Comparison of ENCODE assay signal across 33 cellular contexts in the genomic region with DNA sequence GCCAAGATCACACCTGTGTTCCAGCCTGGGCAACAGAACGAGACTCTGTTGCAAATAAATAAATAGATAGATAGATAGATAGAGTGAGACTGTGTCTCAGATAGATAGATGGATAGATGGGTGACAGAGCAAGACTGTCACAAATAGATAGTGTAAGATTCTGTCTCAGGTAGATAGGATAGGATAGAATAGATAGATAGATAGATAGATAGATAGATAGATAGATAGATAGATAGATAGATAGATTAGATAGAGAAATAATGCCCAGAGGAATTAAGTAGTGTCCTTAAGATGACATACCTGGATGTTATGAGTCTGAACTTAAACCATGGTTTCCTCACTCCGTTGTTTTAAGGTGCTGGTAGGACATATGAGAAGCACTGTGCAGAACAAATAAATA. TPM values are rescaled to one million over a fixed set of nuclear protein-coding genes. Genes with fewer than 3 reads are reported as not detected.
A peak's percentile ranks its signal among the peaks of the same experiment; 100 is the strongest.
DNase-seq lines count a peak whose midpoint lies in the region; ATAC-seq, FAIRE-seq and TF ChIP-seq lines count a peak whose summit lies in the region.
"Had no signal": no experiment of that assay in that cellular context is flagged by ENCODE, and none has a peak within 500 bp of the region (broad histone marks: within the 10 kb centered on the region; RNA-seq: fewer than 3 reads in every experiment).

No MANE protein-coding gene starts in this region.

- H2AFZ ChIP-seq in K562 (ENCODE audit: low read depth, low read length) = no peak overlapping the region

- no peak for FAIRE-seq in K562 (lab: Jason Lieb, UNC)
- FAIRE-seq: A204.1, A549, D721Med had no signal

- DNase-seq in K562 (ENCODE audit: extremely low read depth in 1 of 4, low spot score in 3 of 4) (no peak), progenitor cell of endocrine pancreas (ENCODE audit: low spot score, unreplicated experiment) (no peak), retina (no peak)
- DNase-seq in stimulated activated CD4-positive, alpha-beta T cell treated with anti-CD3 and anti-CD28 coated beads, Interleukin-4, amount 100 ng/mL, for 4 hours = no peak
- DNase-seq: 8988T; ACHN; AML-193; BE2C; C1 segment of cervical spinal cord; Caco-2; Calu3; CD4-positive, alpha-beta memory T cell; CD4-positive, alpha-beta T cell; CD4-positive, CD25-positive, alpha-beta regulatory T cell; CD8-positive, alpha-beta memory T cell; CD8-positive, alpha-beta T cell; COR-L47; DMS 273 treated with DMSO at 0.1 percent for 48 hours; DMS153; DMS53; DMS79; DMS79 treated with DMSO at 0.1 percent for 48 hours; DND-41; EL had no signal

- no peak for TF ChIP-seq POLR2A in K562 (conservative IDR thresholded peaks at IDR 0.05)

- BruUV-seq in K562 (replicated peaks; lab: Mats Ljungman, UMichigan) = no TSS peak

- no peak for ATAC-seq in K562
- ATAC-seq: A549; CD8-positive, alpha-beta T cell had no signal

- no peak overlapping the region for H3K27ac ChIP-seq in K562 (ENCODE audit: extremely low read depth, low read depth, low read length)
- H3K27ac ChIP-seq: 22Rv1; A549; BLaER1; BLaER1 treated with 17β-estradiol and CSF1 and Interleukin-3, amounts not matched to agents 10 nM and 100 nM; C4-2B had no signal

- WGBS in K562 (ENCODE audit: insufficient coverage, low coverage, missing lambda C conversion rate) = 84% methylated on average over 2 of the region's 2 CpGs

- peaks cover 11% of the 10 kb centered on the region for H3K36me3 Mint-ChIP-seq in progenitor cell of endocrine pancreas (ENCODE audit: insufficient read depth)
- H3K36me3 Mint-ChIP-seq: CD14-positive monocyte; CD4-positive, CD25-positive, alpha-beta regulatory T cell; CD8-positive, alpha-beta T cell had no signal

- POLR2A ChIA-PET in K562 (lab: Yijun Ruan, JAX) = interaction anchor here (0.6 to 2.9 kb wide), 4 partner anchors 9 to 13 kb away, joined by 3 to 11 read pairs (median 5); a partner anchor contains a TSS

- no peaks in the 10 kb centered on the region for H3K9me3 ChIP-seq in K562 (replicated peaks; ENCODE audit: control insufficient read depth, insufficient read depth, low read depth, low read length)
- H3K9me3 ChIP-seq: A549, BE2C, Caco-2 had no signal

- no peak overlapping the region for H3K9ac ChIP-seq in K562 (ENCODE audit: insufficient read depth in 1 of 2, low read depth in 2 of 2, low read length in 2 of 2)
- H3K9ac ChIP-seq: BLaER1; BLaER1 treated with 17β-estradiol and CSF1 and Interleukin-3, amounts not matched to agents 10 nM and 100 nM had no signal

- H3K79me2 ChIP-seq in K562 (ENCODE audit: control insufficient read depth, insufficient read depth, low read length) = peaks cover 19% of the 10 kb centered on the region

- H3K27me3 ChIP-seq in K562 (ENCODE audit: control insufficient read depth in 2 of 2, insufficient read depth in 2 of 2, low read length in 2 of 2) = no peaks in the 10 kb centered on the region
- H3K27me3 ChIP-seq: BE2C; BLaER1; BLaER1 treated with 17β-estradiol and CSF1 and Interleukin-3, amounts not matched to agents 10 nM and 100 nM had no signal

- no peak overlapping the region for H3K4me2 ChIP-seq in K562 (ENCODE audit: insufficient read depth, low read length)
- H3K4me2 ChIP-seq: A549; BLaER1; BLaER1 treated with 17β-estradiol and CSF1 and Interleukin-3, amounts not matched to agents 10 nM and 100 nM had no signal

- H4K20me1 ChIP-seq in K562 (replicated peaks; ENCODE audit: control insufficient read depth, insufficient read depth, low read length) = no peaks in the 10 kb centered on the region

- in situ Hi-C loops in K562 (cut with MboI) = no loop called here

- TF ChIP-seq EP300 in K562 (IDR thresholded peaks at IDR 0.05; ENCODE audit: low read length) = no peak

- no peaks in the 10 kb centered on the region for H3K27me3 Mint-ChIP-seq in progenitor cell of endocrine pancreas
- H3K27me3 Mint-ChIP-seq: B cell; CD4-positive, alpha-beta memory T cell; CD4-positive, alpha-beta T cell; CD4-positive, CD25-positive, alpha-beta regulatory T cell; CD8-positive, alpha-beta memory T cell had no signal

- TF ChIP-seq RAD21 in K562 (CRISPR knock-in tag; conservative IDR thresholded peaks at IDR 0.05 in 1 of 2, IDR thresholded peaks at IDR 0.05 in 1 of 2) = no peak

- H3K36me3 ChIP-seq in K562 (ENCODE audit: control insufficient read depth, insufficient read depth, low read length) = no peaks in the 10 kb centered on the region
- H3K36me3 ChIP-seq: BE2C had no signal

- TF ChIP-seq CTCF in K562 (IDR thresholded peaks at IDR 0.05 in 2 of 3, conservative IDR thresholded peaks at IDR 0.05 in 1 of 3; ENCODE audit: insufficient read depth in 2 of 3, low read depth in 1 of 3, low read length in 3 of 3) (no peak), progenitor cell of endocrine pancreas (IDR thresholded peaks at IDR 0.05; ENCODE audit: unreplicated experiment) (no peak)

- peaks cover 17% of the 10 kb centered on the region for H3K4me1 Mint-ChIP-seq in progenitor cell of endocrine pancreas (ENCODE audit: low read depth)

- H3K4me3 Mint-ChIP-seq in progenitor cell of endocrine pancreas (ENCODE audit: low read depth) = no peak overlapping the region
- H3K4me3 Mint-ChIP-seq: B cell; CD14-positive monocyte; CD4-positive, alpha-beta memory T cell; CD4-positive, alpha-beta T cell; CD4-positive, CD25-positive, alpha-beta regulatory T cell; CD8-positive, alpha-beta memory T cell; CD8-positive, alpha-beta T cell had no signal

- intact Hi-C loops in K562 (cut with micrococcal nuclease) = no loop called here

- H3K4me3 ChIP-seq in K562 = no peak overlapping the region
- H3K4me3 ChIP-seq: A549; BLaER1; BLaER1 treated with 17β-estradiol and CSF1 and Interleukin-3, amounts not matched to agents 10 nM and 100 nM had no signal

- no peaks in the 10 kb centered on the region for H3K9me1 ChIP-seq in K562 (ENCODE audit: control insufficient read depth, insufficient read depth, low read length)

- H3K9me3 Mint-ChIP-seq in progenitor cell of endocrine pancreas (ENCODE audit: low read depth) = no peaks in the 10 kb centered on the region
- H3K9me3 Mint-ChIP-seq: CD14-positive monocyte; CD4-positive, alpha-beta memory T cell; CD4-positive, alpha-beta T cell; CD4-positive, CD25-positive, alpha-beta regulatory T cell; CD8-positive, alpha-beta memory T cell; CD8-positive, alpha-beta T cell had no signal

- H3K4me1 ChIP-seq in K562 (replicated peaks in 1 of 2; ENCODE audit: control insufficient read depth in 2 of 2, insufficient read depth in 2 of 2, low read length in 2 of 2) = peaks cover 0 to 10% of the 10 kb centered on the region in 2 experiments; a peak in 3 of 5 replicates
- H3K4me1 ChIP-seq: BE2C had no signal

- CTCF ChIA-PET in K562 (lab: Yijun Ruan, JAX; ENCODE audit: low intra/inter-chr PET ratio) = no interaction called here

- H3K27ac Mint-ChIP-seq in progenitor cell of endocrine pancreas = peak overlapping the region; percentile 49
- H3K27ac Mint-ChIP-seq: B cell; CD14-positive monocyte; CD4-positive, alpha-beta memory T cell; CD4-positive, alpha-beta T cell; CD4-positive, CD25-positive, alpha-beta regulatory T cell; CD8-positive, alpha-beta memory T cell; CD8-positive, alpha-beta T cell had no signal

RNA-seq across cellular contexts. Expression of a gene that starts 8.0 kb away (rescaled TPM):
- 13.8 and 31.1 TPM in 2 replicates for total RNA-seq in K562 (2011; cell fraction: chromatin; rRNA removed; ENCODE audit: low replicate concordance)
- total RNA-seq in K562 (2011; cell fraction: nucleolus; rRNA removed) = 6.5 and 8.7 TPM in 2 replicates
- 20.2 and 32.7 TPM in 2 replicates for total RNA-seq in K562 (2011; cell fraction: nucleoplasm; rRNA removed)
- 9.5 and 10.0 TPM in 2 replicates for total RNA-seq in K562 (2014; rRNA removed)
- total RNA-seq in K562 (2014; rRNA removed; fragmentation: Illumina TruSeq; extraction: Trizol) = 14.5 and 16.0 TPM in 2 replicates
- 12.0 and 12.8 TPM in 2 replicates for total RNA-seq in K562 (2015; rRNA removed; fragmentation: Illumina TruSeq; extraction: Trizol)
- total RNA-seq in K562 (2021) = 14.6 and 16.3 TPM in 2 replicates
- 12.4 and 15.1 TPM in 2 replicates for polyA plus RNA-seq in K562 (2011; rRNA removed)
- polyA plus RNA-seq in K562 (2011; cell fraction: cytosol; rRNA removed) = 3.1 and 8.1 TPM in 2 replicates
- polyA plus RNA-seq in K562 (2011; cell fraction: nucleus; rRNA removed) = 11.5 and 23.8 TPM in 2 replicates
- polyA plus RNA-seq in K562 (2012) = 7.7 and 8.1 TPM in 2 replicates
- polyA plus RNA-seq in K562 (2014; fragmentation: Illumina TruSeq; extraction: Trizol) = 10.3 and 11.8 TPM in 2 replicates
- polyA plus RNA-seq in K562 (2014; fragmentation: Nextera tagmentation; extraction: Ambion mirVana) = 1 to 10 TPM; 3.2 to 3.9 TPM
- polyA plus RNA-seq in K562 (2014; rRNA removed) = 6.0 and 7.8 TPM in 2 replicates
- 19.2 and 27.7 TPM in 2 replicates for polyA minus RNA-seq in K562 (2011; rRNA and poly(A)+ RNA removed)
- polyA minus RNA-seq in K562 (2011; cell fraction: cytosol; rRNA and poly(A)+ RNA removed) = 7.1 and 8.4 TPM in 2 replicates
- 12.5 and 25.8 TPM in 2 replicates for polyA minus RNA-seq in K562 (2011; cell fraction: nucleus; rRNA and poly(A)+ RNA removed)
- total RNA-seq in progenitor cell of endocrine pancreas = 62.1 and 67.0 TPM in 2 replicates

RNA-seq across cellular contexts. Expression of a gene that starts 9.7 kb away (rescaled TPM):
- total RNA-seq in K562 (2011; cell fraction: chromatin; rRNA removed; ENCODE audit: low replicate concordance) = 31.4 and 70.2 TPM in 2 replicates
- total RNA-seq in K562 (2011; cell fraction: nucleolus; rRNA removed) = 21.6 and 22.7 TPM in 2 replicates
- 37.8 and 59.8 TPM in 2 replicates for total RNA-seq in K562 (2011; cell fraction: nucleoplasm; rRNA removed)
- total RNA-seq in K562 (2014; rRNA removed) (5.3 and 9.2 TPM in 2 replicates), K562 (2014; rRNA removed; fragmentation: Illumina TruSeq; extraction: Trizol) (27.9 and 33.3 TPM in 2 replicates), K562 (2015; rRNA removed; fragmentation: Illumina TruSeq; extraction: Trizol) (17.6 and 19.1 TPM in 2 replicates), K562 (2021) (13.4 and 15.3 TPM in 2 replicates), progenitor cell of endocrine pancreas (25.6 TPM in 2 replicates)
- polyA plus RNA-seq in K562 (2011; rRNA removed) (23.1 and 26.9 TPM in 2 replicates), K562 (2014; fragmentation: Illumina TruSeq; extraction: Trizol) (14.9 and 20.5 TPM in 2 replicates), K562 (2014; fragmentation: Nextera tagmentation; extraction: Ambion mirVana) (10 to 100 TPM; 10.3 to 12.4 TPM), K562 (2014; rRNA removed) (14.3 and 15.3 TPM in 2 replicates)
- 4.3 and 12.2 TPM in 2 replicates for polyA plus RNA-seq in K562 (2011; cell fraction: cytosol; rRNA removed)
- 7.8 and 10.1 TPM in 2 replicates for polyA plus RNA-seq in K562 (2011; cell fraction: nucleus; rRNA removed)
- polyA plus RNA-seq in K562 (2012) = 10.6 and 12.8 TPM in 2 replicates
- polyA minus RNA-seq in K562 (2011; rRNA and poly(A)+ RNA removed) = 25.1 and 31.6 TPM in 2 replicates
- 7.8 and 8.0 TPM in 2 replicates for polyA minus RNA-seq in K562 (2011; cell fraction: cytosol; rRNA and poly(A)+ RNA removed)
- 11.0 and 20.3 TPM in 2 replicates for polyA minus RNA-seq in K562 (2011; cell fraction: nucleus; rRNA and poly(A)+ RNA removed)

RNA-seq across cellular contexts. Expression of a gene that starts 46.6 kb away (rescaled TPM):
- 0.07 and 0.35 TPM in 2 replicates for total RNA-seq in K562 (2011; cell fraction: chromatin; rRNA removed; ENCODE audit: low replicate concordance)
- under 0.01 and 0.13 TPM in 2 replicates for total RNA-seq in K562 (2011; cell fraction: nucleolus; rRNA removed)
- total RNA-seq in K562 (2011; cell fraction: nucleoplasm; rRNA removed) = 0.23 and 0.37 TPM in 2 replicates
- 0.16 and 1.4 TPM in 2 replicates for total RNA-seq in K562 (2014; rRNA removed)
- total RNA-seq in K562 (2014; rRNA removed; fragmentation: Illumina TruSeq; extraction: Trizol) = 0.15 and 0.19 TPM in 2 replicates
- 0.18 and 0.34 TPM in 2 replicates for total RNA-seq in K562 (2015; rRNA removed; fragmentation: Illumina TruSeq; extraction: Trizol)
- 0.33 and 0.49 TPM in 2 replicates for total RNA-seq in K562 (2021)
- 0.15 and 0.60 TPM in 2 replicates for polyA plus RNA-seq in K562 (2011; rRNA removed)
- polyA plus RNA-seq in K562 (2011; cell fraction: cytosol; rRNA removed) = 0.10 and 0.24 TPM in 2 replicates
- 0.06 and 0.28 TPM in 2 replicates for polyA plus RNA-seq in K562 (2011; cell fraction: nucleus; rRNA removed)
- polyA plus RNA-seq in K562 (2012) = 0.14 and 0.19 TPM in 2 replicates
- 0.13 and 0.24 TPM in 2 replicates for polyA plus RNA-seq in K562 (2014; fragmentation: Illumina TruSeq; extraction: Trizol)
- polyA plus RNA-seq in K562 (2014; fragmentation: Nextera tagmentation; extraction: Ambion mirVana) = under 1 TPM; 0.20 to 0.34 TPM
- polyA plus RNA-seq in K562 (2014; rRNA removed) = 0.09 and 0.20 TPM in 2 replicates
- 0.18 and 0.51 TPM in 2 replicates for polyA minus RNA-seq in K562 (2011; rRNA and poly(A)+ RNA removed)
- 0.57 and 1.2 TPM in 2 replicates for polyA minus RNA-seq in K562 (2011; cell fraction: cytosol; rRNA and poly(A)+ RNA removed)
- polyA minus RNA-seq in K562 (2011; cell fraction: nucleus; rRNA and poly(A)+ RNA removed) = 0.11 TPM in 1 of 2 replicates, not detected in the other
- 53.4 and 60.4 TPM in 2 replicates for total RNA-seq in progenitor cell of endocrine pancreas

Comparison
In these comparisons a context has a peak if more than half of its experiments do, and no peak if none do; other contexts are left out.
1. RNA of a gene that starts 46.6 kb away (total RNA-seq): 53.4 to 60.4 TPM in progenitor cell of endocrine pancreas; under 0.01 to 1.4 TPM in K562; every median in the first group is over 10 times any median in the second.